In the genomic region with DNA sequence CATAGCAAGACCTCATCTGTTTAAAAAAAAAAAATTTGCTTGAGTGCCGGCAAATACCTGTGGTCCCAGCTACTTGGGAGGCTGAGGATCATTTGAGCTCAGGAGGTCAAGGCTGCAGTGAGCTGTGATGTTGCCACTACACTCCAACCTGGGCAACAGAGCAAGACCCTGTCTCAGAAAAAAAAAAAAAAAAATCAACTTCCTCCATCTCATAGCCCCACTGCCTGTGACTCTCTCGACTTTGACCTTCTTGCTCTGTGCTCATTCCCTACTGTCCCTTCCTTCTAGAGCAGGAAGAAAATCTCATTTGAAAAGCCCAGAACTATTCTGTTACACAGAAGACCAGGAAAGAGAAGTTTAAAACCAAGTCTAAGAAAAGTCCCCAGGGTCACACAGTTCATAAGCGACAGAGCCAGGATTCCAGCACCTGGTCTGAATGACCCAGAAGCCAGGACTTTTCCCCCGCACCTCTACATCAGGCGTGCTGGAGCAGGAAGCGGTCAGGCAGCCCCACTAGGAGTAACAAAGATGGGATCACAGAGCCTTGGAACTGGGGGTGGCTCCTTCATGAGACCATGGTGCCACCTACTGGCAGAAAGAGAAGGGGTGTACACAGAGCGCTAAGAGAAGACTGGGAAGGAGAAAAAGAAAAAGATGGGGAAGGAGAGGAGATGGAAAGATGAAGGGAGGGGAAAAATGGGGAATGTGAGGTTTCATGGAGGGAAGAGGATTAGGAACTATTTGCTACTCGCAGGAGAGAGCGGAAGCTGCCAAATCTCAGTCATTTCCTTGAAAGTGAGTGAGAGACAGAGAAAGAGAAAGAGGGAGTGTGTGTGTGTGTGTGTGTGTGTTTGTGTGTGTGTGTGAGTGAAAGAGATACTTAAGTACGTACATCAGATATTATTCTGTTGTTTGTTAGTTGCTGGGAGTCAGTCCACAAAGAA, we compare ENCODE assay signal across 8 cellular contexts.
DNase-seq lines count a peak whose midpoint lies in the region; ATAC-seq lines count a peak whose summit lies in the region.

No MANE protein-coding gene starts in this region.

- peak; percentile 44 for ATAC-seq in HG02973 (IDR thresholded peaks at IDR 0.05; ENCODE audit: unreplicated experiment)
- no peak for ATAC-seq in HG02588 (IDR thresholded peaks at IDR 0.05; ENCODE audit: unreplicated experiment)

- peak; percentile 90 for DNase-seq in DMS153 (lab: John Stamatoyannopoulos, UW)
- DNase-seq in NCI-H345 (lab: John Stamatoyannopoulos, UW) = peak; percentile 86
- peak; percentile 42 for DNase-seq in activated CD4-positive, CD25-positive, alpha-beta regulatory T cell treated with anti-CD3 and anti-CD28 coated beads, Interleukin-2, amount 50 U/mL, for 16 hours (ENCODE audit: low read depth, low spot score)
- DNase-seq in cerebellar nuclear complex (lab: John Stamatoyannopoulos, UW) = peak; percentile 65 to 97
- peak; percentile 95 for DNase-seq in left kidney (ENCODE audit: low read depth, low spot score)
- peak; percentile 53 for DNase-seq in stimulated activated CD4-positive, alpha-beta T cell treated with anti-CD3 and anti-CD28 coated beads, Interleukin-2, amount 100 ng/mL, for 4 hours (ENCODE audit: low read depth)

Comparison
In these comparisons a context has a peak if more than half of its experiments do, and no peak if none do; other contexts are left out.
1. DNase-seq: peak in every context shown above with its lines; median percentile 95 in left kidney; 90 in DMS153; 86 in NCI-H345; 81 in cerebellar nuclear complex; 53 in stimulated activated CD4-positive, alpha-beta T cell treated with anti-CD3 and anti-CD28 coated beads, Interleukin-2, amount 100 ng/mL, for 4 hours; 42 in activated CD4-positive, CD25-positive, alpha-beta regulatory T cell treated with anti-CD3 and anti-CD28 coated beads, Interleukin-2, amount 50 U/mL, for 16 hours.